ENCODE assay signal across 20 cellular contexts in genomic region chr9:136193891-136194279, GRCh38. TPM values are rescaled to one million over a fixed set of nuclear protein-coding genes. Genes with fewer than 3 reads are reported as not detected.
A peak's percentile ranks its signal among the peaks of the same experiment; 100 is the strongest.
DNase-seq lines count a peak whose midpoint lies in the region; ATAC-seq, FAIRE-seq and TF ChIP-seq lines count a peak whose summit lies in the region.
"Had no signal": no experiment of that assay in that cellular context is flagged by ENCODE, and none has a peak within 500 bp of the region (broad histone marks: within the 10 kb centered on the region; RNA-seq: fewer than 3 reads in every experiment).

No MANE protein-coding gene starts in this region.

- H3K79me2 ChIP-seq in H1 (ENCODE audit: control insufficient read depth in 1 of 2, insufficient read depth in 2 of 2, low read length in 2 of 2) (no peaks in the 10 kb centered on the region), neural cell (replicated peaks; ENCODE audit: insufficient read depth, low read length) (no peaks in the 10 kb centered on the region)

- H2BK120ac ChIP-seq in H1 (replicated peaks; ENCODE audit: low read depth, low read length): no peak overlapping the region

- H3K4me3 Mint-ChIP-seq in Caco-2 (ENCODE audit: unreplicated experiment): peak overlapping the region; percentile 51
- H3K4me3 Mint-ChIP-seq: CD4-positive, alpha-beta memory T cell had no signal

- peaks cover 7 to 12% of the 10 kb centered on the region in 2 experiments for H4K20me1 ChIP-seq in H1 (replicated peaks in 1 of 2; ENCODE audit: control insufficient read depth in 1 of 2, insufficient read depth in 2 of 2, low read length in 2 of 2)
- no peaks in the 10 kb centered on the region for H4K20me1 ChIP-seq in neural cell (ENCODE audit: insufficient read depth)

- H3K27ac ChIP-seq in HUES6 (ENCODE audit: low read depth, low read length) (no peak overlapping the region), H1 (ENCODE audit: low read depth, low read length) (no peak overlapping the region), neural cell (ENCODE audit: low read length) (no peak overlapping the region), caudate nucleus (ENCODE audit: low read depth, low read length) (no peak overlapping the region)
- H3K27ac ChIP-seq: BLaER1 had no signal

- H4K91ac ChIP-seq in H1 (replicated peaks; ENCODE audit: insufficient read length, low read length): no peak overlapping the region

- no peak overlapping the region for H3K4ac ChIP-seq in H1 (replicated peaks; ENCODE audit: insufficient read length, low read depth, low read length)

- H3K9ac ChIP-seq in HUES6 (ENCODE audit: low read length) (no peak overlapping the region), H1 (replicated peaks in 1 of 4; ENCODE audit: extremely low read depth in 1 of 4, low read depth in 3 of 4, low read length in 3 of 4) (no peak overlapping the region), neural cell (ENCODE audit: low read length) (no peak overlapping the region)
- H3K9ac ChIP-seq: BLaER1, SK-N-SH had no signal

- DNase-seq in Caco-2 (no peak), H1 (ENCODE audit: low read depth in 1 of 2, low spot score in 2 of 2) (no peak), caudate nucleus (lab: John Stamatoyannopoulos, UW) (no peak)
- DNase-seq: Calu3; CD4-positive, alpha-beta memory T cell; DMS53; NCI-H1092 treated with DMSO at 0.1 percent for 48 hours; NCI-H2081; OCI-M1; SHP77 treated with DMSO at 0.1 percent for 48 hours had no signal

- intact Hi-C loops in Caco-2 (cut with micrococcal nuclease; ENCODE audit: unreplicated experiment): no loop called here

- H3F3A ChIP-seq in neural cell (ENCODE audit: insufficient read depth, low read length, poor library complexity, severe bottlenecking): no peaks in the 10 kb centered on the region

- no peak for FAIRE-seq in H1 (lab: Jason Lieb, UNC)
- FAIRE-seq: A204.1, HTR-8/SVneo had no signal

- no TSS peak for BruUV-seq in Caco-2 (replicated peaks; lab: Mats Ljungman, UMichigan)

- no peak overlapping the region for H3K14ac ChIP-seq in H1 (ENCODE audit: insufficient read length)

- no peak overlapping the region for H2AFZ ChIP-seq in H1 (ENCODE audit: low read length)
- no peak overlapping the region for H2AFZ ChIP-seq in neural cell (ENCODE audit: low read depth, low read length)

- H3K79me1 ChIP-seq in H1 (ENCODE audit: low read depth, low read length): no peaks in the 10 kb centered on the region

- H3K9me3 ChIP-seq in Caco-2: no peaks in the 10 kb centered on the region
- no peaks in the 10 kb centered on the region for H3K9me3 ChIP-seq in HUES6 (ENCODE audit: control insufficient read depth, insufficient read depth, low read depth, low read length)
- H3K9me3 ChIP-seq in H1 (ENCODE audit: insufficient read depth in 2 of 2, low read depth in 1 of 2, low read length in 1 of 2): no peaks in the 10 kb centered on the region
- no peaks in the 10 kb centered on the region for H3K9me3 ChIP-seq in neural cell (ENCODE audit: low read length)
- H3K9me3 ChIP-seq: HAP-1, SK-N-SH had no signal

- H3K27ac Mint-ChIP-seq in Caco-2 (ENCODE audit: unreplicated experiment): no peak overlapping the region
- H3K27ac Mint-ChIP-seq: CD4-positive, alpha-beta memory T cell had no signal

- H3K23ac ChIP-seq in H1 (ENCODE audit: insufficient read length): no peak overlapping the region

- no peak for ATAC-seq in HG02870 (IDR thresholded peaks at IDR 0.05; ENCODE audit: unreplicated experiment)
- ATAC-seq in HG03135 (IDR thresholded peaks at IDR 0.05; ENCODE audit: unreplicated experiment): no peak

- no peak overlapping the region for H4K5ac ChIP-seq in H1 (ENCODE audit: insufficient read length, low read depth, low read length)

- H3K4me3 ChIP-seq in Caco-2 (ENCODE audit: low read depth, low read length) (no peak overlapping the region; the same call in 1 of the 2 replicates), HUES6 (ENCODE audit: low read depth, low read length) (peak overlapping the region; percentile 52), H1 (ENCODE audit: extremely low read depth in 1 of 4, insufficient read depth in 2 of 4, low read depth in 3 of 4, low read length in 4 of 4) (peak overlapping the region in 2 of 4 experiments; percentile 17 to 58; a peak in 4 of 8 replicates), neural cell (ENCODE audit: low read length) (no peak overlapping the region)
- H3K4me3 ChIP-seq: HAP-1 had no signal

- H3K56ac ChIP-seq in H1 (replicated peaks; ENCODE audit: insufficient read length, low read depth, low read length): no peak overlapping the region

- no peak overlapping the region for H4K8ac ChIP-seq in H1 (ENCODE audit: extremely low read depth, insufficient read depth, low read length)

- no peaks in the 10 kb centered on the region for H3K27me3 Mint-ChIP-seq in Caco-2 (ENCODE audit: insufficient read depth, unreplicated experiment)

- no peak overlapping the region for H2AK5ac ChIP-seq in H1 (ENCODE audit: low read depth, low read length)

- H3K4me2 ChIP-seq in H1 (ENCODE audit: insufficient read depth in 1 of 2, low read depth in 2 of 2, low read length in 2 of 2): peak overlapping the region; percentile 59 to 65
- no peak overlapping the region for H3K4me2 ChIP-seq in neural cell (ENCODE audit: low read length)
- H3K4me2 ChIP-seq: BLaER1, SK-N-SH had no signal

- TF ChIP-seq POLR2A in H1 (IDR thresholded peaks at IDR 0.05; ENCODE audit: control extremely low read depth in 1 of 2, low read depth in 2 of 2, low read length in 2 of 2): no peak

- CTCF ChIA-PET in Caco-2 (lab: Charles Lee): no interaction called here
- CTCF ChIA-PET in H1 (lab: Charles Lee; ENCODE audit: partially characterized antibody): interaction anchor here (0.7 kb wide), 1 partner anchor 22 kb away, joined by 3 read pairs; no protein-coding TSS in a partner anchor

- peak overlapping the region; percentile 60; the same call in 1 of the 2 replicates for H2BK5ac ChIP-seq in H1 (ENCODE audit: low read depth, low read length)

- H3K27me3 ChIP-seq in Caco-2 (replicated peaks; ENCODE audit: control insufficient read depth, insufficient read depth, low read length) (no peaks in the 10 kb centered on the region), HUES6 (ENCODE audit: control insufficient read depth, insufficient read depth, low read length) (peaks cover 97% of the 10 kb centered on the region), H1 (replicated peaks in 1 of 4; ENCODE audit: control insufficient read depth in 3 of 4, extremely low read depth in 1 of 4, insufficient read depth in 3 of 4, low read length in 3 of 4) (peaks cover 72 to 92% (median 89%) of the 10 kb centered on the region in 4 experiments), neural cell (ENCODE audit: insufficient read depth, low read depth, low read length) (peaks cover 86% of the 10 kb centered on the region)

- peaks cover 10% of the 10 kb centered on the region for H3K4me1 Mint-ChIP-seq in Caco-2 (ENCODE audit: low read depth, unreplicated experiment)

- TF ChIP-seq RAD21 in H1 (IDR thresholded peaks at IDR 0.05 in 1 of 2, conservative IDR thresholded peaks at IDR 0.05 in 1 of 2; ENCODE audit: low read depth in 2 of 2, low read length in 2 of 2): no peak
- TF ChIP-seq RAD21 in neural cell (conservative IDR thresholded peaks at IDR 0.05): no peak

- no peaks in the 10 kb centered on the region for H3K9me3 Mint-ChIP-seq in Caco-2 (ENCODE audit: unreplicated experiment)
- H3K9me3 Mint-ChIP-seq: CD4-positive, alpha-beta memory T cell had no signal

- peaks cover 7% of the 10 kb centered on the region; the same call in 1 of the 2 replicates for H3K23me2 ChIP-seq in H1 (ENCODE audit: low read depth, low read length)

- no peaks in the 10 kb centered on the region for H3K36me3 Mint-ChIP-seq in Caco-2 (ENCODE audit: insufficient read depth, unreplicated experiment)
- H3K36me3 Mint-ChIP-seq: CD4-positive, alpha-beta memory T cell had no signal

- no peak for TF ChIP-seq CTCF in Caco-2 (IDR thresholded peaks at IDR 0.05; ENCODE audit: insufficient read depth in 1 of 2, low read depth in 1 of 2, low read length in 1 of 2, severe bottlenecking in 1 of 2, unreplicated experiment in 1 of 2)
- TF ChIP-seq CTCF in H1 (IDR thresholded peaks at IDR 0.05; ENCODE audit: control extremely low read depth in 1 of 3, insufficient read depth in 1 of 3, low read depth in 1 of 3, low read length in 3 of 3): no peak
- no peak for TF ChIP-seq CTCF in neural cell (IDR thresholded peaks at IDR 0.05; ENCODE audit: poor library complexity, severe bottlenecking)

- no peaks in the 10 kb centered on the region for H3K9me2 ChIP-seq in neural cell (ENCODE audit: insufficient read depth, low read length)
- H3K9me2 ChIP-seq: SK-N-SH had no signal

- no peak overlapping the region for H2BK15ac ChIP-seq in H1 (ENCODE audit: low read length)

- peak overlapping the region; percentile 60; the same call in 1 of the 2 replicates for H3K18ac ChIP-seq in H1 (ENCODE audit: extremely low read depth, low read length)

- H3K36me3 ChIP-seq in Caco-2 (ENCODE audit: control insufficient read depth, insufficient read depth, low read length) (no peaks in the 10 kb centered on the region), HUES6 (ENCODE audit: control insufficient read depth, insufficient read depth, low read length) (no peaks in the 10 kb centered on the region), H1 (ENCODE audit: control insufficient read depth in 2 of 4, insufficient read depth in 4 of 4, low read length in 3 of 4) (peaks cover 0 to 7% (median 0%) of the 10 kb centered on the region in 4 experiments; a peak in 1 of 8 replicates), neural cell (ENCODE audit: insufficient read depth, low read length) (no peaks in the 10 kb centered on the region)
- H3K36me3 ChIP-seq: BLaER1, HAP-1 had no signal

- TF ChIP-seq EP300 in H1 (IDR thresholded peaks at IDR 0.05; ENCODE audit: borderline replicate concordance in 1 of 2, low read depth in 2 of 2, low read length in 2 of 2) (no peak), neural cell (conservative IDR thresholded peaks at IDR 0.05; ENCODE audit: poor library complexity, severe bottlenecking) (no peak)

- peak overlapping the region; percentile 99; the same call in 1 of the 2 replicates for H2BK12ac ChIP-seq in H1 (ENCODE audit: low read depth, low read length)

- H3K4me1 ChIP-seq in Caco-2 (peaks cover 12% of the 10 kb centered on the region), HUES6 (ENCODE audit: control insufficient read depth, insufficient read depth, low read length) (peaks cover 43% of the 10 kb centered on the region), H1 (replicated peaks in 1 of 4; ENCODE audit: control insufficient read depth in 3 of 4, insufficient read depth in 4 of 4, low read length in 3 of 4) (peaks cover 3 to 31% (median 27%) of the 10 kb centered on the region in 4 experiments)

- H2BK20ac ChIP-seq in H1 (ENCODE audit: low read length): no peak overlapping the region

- WGBS in H1 (ENCODE audit: extremely low coverage in 1 of 2, insufficient coverage in 1 of 2, insufficient read length in 1 of 2, insufficient replicate concordance in 2 of 2, low coverage in 1 of 2, low lambda C conversion rate in 2 of 2, missing lambda C conversion rate in 1 of 2), 2 experiments: 1% methylated on average over 26 of the region's 45 CpGs; no CpG with 5 or more reads in 1 of the 2 experiments

- POLR2A ChIA-PET in Caco-2 (lab: Charles Lee): no interaction called here
- POLR2A ChIA-PET in H1 (lab: Charles Lee; ENCODE audit: partially characterized antibody): interaction anchor here (1.1 kb wide), 1 partner anchor 15 kb away, joined by 3 read pairs; no protein-coding TSS in a partner anchor

RNA-seq across cellular contexts. Expression of gene LHX3, which starts 11.0 kb away (rescaled TPM):
- total RNA-seq in Caco-2 (2022): 1.1 and 1.2 TPM in 2 replicates
- not detected in 2 replicates for total RNA-seq in H1 (2021; fragmentation: NEBNext Ultra II Directional; extraction: Animal tissue kit (Norgen Biotek cat#: 25700))
- polyA plus RNA-seq in H1 (2011; rRNA removed): 0.02 and 0.03 TPM in 2 replicates
- not detected for polyA plus RNA-seq in H1 (2011; cell fraction: cytosol; rRNA removed)
- 0.20 TPM for polyA plus RNA-seq in H1 (2011; cell fraction: nucleus; rRNA removed)
- not detected in 4 replicates for polyA plus RNA-seq in H1 (2012, experiment 1 of 2)
- not detected for polyA plus RNA-seq in H1 (2012, experiment 2 of 2)
- polyA plus RNA-seq in H1 (2013, experiment 1 of 2): not detected
- polyA plus RNA-seq in H1 (2013, experiment 2 of 2): 0.02 TPM
- polyA minus RNA-seq in H1 (2011; rRNA and poly(A)+ RNA removed): not detected in 2 replicates
- polyA minus RNA-seq in H1 (2011; cell fraction: cytosol; rRNA and poly(A)+ RNA removed): not detected
- 0.30 TPM for polyA minus RNA-seq in H1 (2011; cell fraction: nucleus; rRNA and poly(A)+ RNA removed)
- polyA plus RNA-seq in neural cell: not detected in 2 replicates
- polyA minus RNA-seq in neural cell: 0.23 TPM in 1 of 2 replicates, not detected in the other
- total RNA-seq: Calu3; CD4-positive, alpha-beta memory T cell; RPMI7951 had no signal
- polyA plus RNA-seq: CD4-positive, alpha-beta memory T cell; SK-N-SH had no signal

RNA-seq across cellular contexts. Expression of gene QSOX2, which starts 51.7 kb away (rescaled TPM):
- 26.9 and 29.6 TPM in 2 replicates for total RNA-seq in Caco-2 (2022)
- total RNA-seq in H1 (2021; fragmentation: NEBNext Ultra II Directional; extraction: Animal tissue kit (Norgen Biotek cat#: 25700)): 27.5 and 28.6 TPM in 2 replicates
- polyA plus RNA-seq in H1 (2011; rRNA removed) (18.0 and 21.8 TPM in 2 replicates), neural cell (20.7 and 25.1 TPM in 2 replicates)
- 20.4 TPM for polyA plus RNA-seq in H1 (2011; cell fraction: cytosol; rRNA removed)
- 52.2 TPM for polyA plus RNA-seq in H1 (2011; cell fraction: nucleus; rRNA removed)
- 18.2 to 24.6 TPM (median 21.8 TPM) in 4 replicates for polyA plus RNA-seq in H1 (2012, experiment 1 of 2)
- polyA plus RNA-seq in H1 (2012, experiment 2 of 2): 13.5 TPM
- polyA plus RNA-seq in H1 (2013, experiment 1 of 2): 27.3 TPM
- polyA plus RNA-seq in H1 (2013, experiment 2 of 2): 25.5 TPM
- 17.0 and 19.8 TPM in 2 replicates for polyA minus RNA-seq in H1 (2011; rRNA and poly(A)+ RNA removed)
- polyA minus RNA-seq in H1 (2011; cell fraction: cytosol; rRNA and poly(A)+ RNA removed): 10.7 TPM
- 13.1 TPM for polyA minus RNA-seq in H1 (2011; cell fraction: nucleus; rRNA and poly(A)+ RNA removed)
- polyA minus RNA-seq in neural cell: 12.7 and 17.8 TPM in 2 replicates
